In genomic region chr1:234125283-234125682, GRCh38 we compare ENCODE assay signal across 10 cellular contexts.
A peak's percentile ranks its signal among the peaks of the same experiment; 100 is the strongest.
DNase-seq lines count a peak whose midpoint lies in the region; ATAC-seq and TF ChIP-seq lines count a peak whose summit lies in the region.
"Had no signal": no experiment of that assay in that cellular context is flagged by ENCODE, and none has a peak within 500 bp of the region (broad histone marks: within the 10 kb centered on the region; RNA-seq: fewer than 3 reads in every experiment).

No MANE protein-coding gene starts in this region.

- CTCF ChIA-PET in activated CD8-positive, alpha-beta T cell treated with anti-CD3 and anti-CD28 coated beads for 36 hours (lab: Charles Lee) = interaction anchor here (0.9 to 4.2 kb wide), 7 partner anchors 10 to 205 kb away, joined by 3 to 36 read pairs (median 7); no protein-coding TSS in a partner anchor

- H3K27me3 Mint-ChIP-seq in activated CD8-positive, alpha-beta T cell treated with anti-CD3 and anti-CD28 coated beads for 36 hours = peaks cover 14% of the 10 kb centered on the region

- ATAC-seq in activated CD8-positive, alpha-beta T cell treated with anti-CD3 and anti-CD28 coated beads for 36 hours = peak; percentile 78
- ATAC-seq in left lung (peak; percentile 55), HG02642 (IDR thresholded peaks at IDR 0.05; ENCODE audit: poor library complexity, unreplicated experiment) (no peak), GM18861 (IDR thresholded peaks at IDR 0.05; ENCODE audit: unreplicated experiment) (no peak)

- H3K4me1 ChIP-seq in left lung = no peaks in the 10 kb centered on the region
- no peaks in the 10 kb centered on the region for H3K4me1 ChIP-seq in left ventricle myocardium inferior
- H3K4me1 ChIP-seq: BLaER1 had no signal

- H3K36me3 ChIP-seq in left lung (no peaks in the 10 kb centered on the region), left ventricle myocardium inferior (no peaks in the 10 kb centered on the region)
- H3K36me3 ChIP-seq: BLaER1 had no signal

- H3K27me3 ChIP-seq in left lung = peaks cover 0 to 39% of the 10 kb centered on the region in 2 donors
- H3K27me3 ChIP-seq in left ventricle myocardium inferior (ENCODE audit: low read depth) = peaks cover 68% of the 10 kb centered on the region
- H3K27me3 ChIP-seq: BLaER1 had no signal

- H3K9me3 Mint-ChIP-seq in activated CD8-positive, alpha-beta T cell treated with anti-CD3 and anti-CD28 coated beads for 36 hours = no peaks in the 10 kb centered on the region

- peak; percentile 11 for DNase-seq in NK-92 treated with Interleukin-12 subunit alpha and Interleukin-12 subunit beta, amount 100 ng/mL, for 24 hours (lab: John Stamatoyannopoulos, UW)
- DNase-seq in NK-92 (lab: John Stamatoyannopoulos, UW; ENCODE audit: unreplicated experiment) (no peak), NCI-H2029 (lab: John Stamatoyannopoulos, UW) (peak; percentile 63), left lung (no peak), left ventricle myocardium inferior (no peak)
- DNase-seq in activated CD8-positive, alpha-beta T cell treated with anti-CD3 and anti-CD28 coated beads for 36 hours = peak; percentile 75

- H3K27ac ChIP-seq in left lung (no peak overlapping the region), left ventricle myocardium inferior (replicated peaks) (no peak overlapping the region)
- H3K27ac ChIP-seq: BLaER1 had no signal

- H3K4me3 ChIP-seq in left lung (no peak overlapping the region), left ventricle myocardium inferior (no peak overlapping the region)
- H3K4me3 ChIP-seq: BLaER1 had no signal

- no peaks in the 10 kb centered on the region for H3K4me1 Mint-ChIP-seq in activated CD8-positive, alpha-beta T cell treated with anti-CD3 and anti-CD28 coated beads for 36 hours (ENCODE audit: low read depth)

- H3K9me3 ChIP-seq in left lung (no peaks in the 10 kb centered on the region), left ventricle myocardium inferior (replicated peaks) (no peaks in the 10 kb centered on the region)
- H3K9me3 ChIP-seq: BLaER1 had no signal

- intact Hi-C loops in activated CD8-positive, alpha-beta T cell treated with anti-CD3 and anti-CD28 coated beads for 36 hours (cut with micrococcal nuclease) = no loop called here
- intact Hi-C loops in left lung (cut with DNase I) = no loop called here
- intact Hi-C loops in left ventricle myocardium inferior (cut with micrococcal nuclease) = no loop called here

- POLR2A ChIA-PET in activated CD8-positive, alpha-beta T cell treated with anti-CD3 and anti-CD28 coated beads for 36 hours (lab: Charles Lee) = no interaction called here

- H3K4me3 Mint-ChIP-seq in activated CD8-positive, alpha-beta T cell treated with anti-CD3 and anti-CD28 coated beads for 36 hours = no peak overlapping the region
- H3K4me3 Mint-ChIP-seq: memory B cell had no signal

- TF ChIP-seq CTCF in activated CD8-positive, alpha-beta T cell treated with anti-CD3 and anti-CD28 coated beads for 36 hours (IDR thresholded peaks at IDR 0.05) = peak; percentile 39
- TF ChIP-seq CTCF in left lung (IDR thresholded peaks at IDR 0.05) = no peak
- no peak for TF ChIP-seq CTCF in left ventricle myocardium inferior (IDR thresholded peaks at IDR 0.05; ENCODE audit: borderline replicate concordance)

- H3K36me3 Mint-ChIP-seq in activated CD8-positive, alpha-beta T cell treated with anti-CD3 and anti-CD28 coated beads for 36 hours (ENCODE audit: low read depth) = no peaks in the 10 kb centered on the region

- H3K27ac Mint-ChIP-seq in activated CD8-positive, alpha-beta T cell treated with anti-CD3 and anti-CD28 coated beads for 36 hours = no peak overlapping the region
- H3K27ac Mint-ChIP-seq: memory B cell had no signal

Comparison
In these comparisons a context has a peak if more than half of its experiments do, and no peak if none do; other contexts are left out.
1. DNase-seq: peak in NK-92 treated with Interleukin-12 subunit alpha and Interleukin-12 subunit beta, amount 100 ng/mL, for 24 hours (single experiment), NCI-H2029 (single experiment) and activated CD8-positive, alpha-beta T cell treated with anti-CD3 and anti-CD28 coated beads for 36 hours (single experiment); none in NK-92 (single experiment), left lung (0 of 2) and left ventricle myocardium inferior (single experiment).
2. ATAC-seq: peak in activated CD8-positive, alpha-beta T cell treated with anti-CD3 and anti-CD28 coated beads for 36 hours (single experiment) and left lung (single experiment); none in HG02642 (single experiment) and GM18861 (single experiment).